Comparison of ENCODE assay signal across 39 cellular contexts in genomic region chr9:83023151-83023550, GRCh38. TPM values are rescaled to one million over a fixed set of nuclear protein-coding genes. Genes with fewer than 3 reads are reported as not detected.
"Had no signal": no experiment of that assay in that cellular context is flagged by ENCODE, and none has a peak within 500 bp of the region (broad histone marks: within the 10 kb centered on the region; RNA-seq: fewer than 3 reads in every experiment).

No MANE protein-coding gene starts in this region.

- H3K4me1 ChIP-seq: adrenal gland, ascending aorta, body of pancreas, breast epithelium had no signal

- H3K9me3 Mint-ChIP-seq: activated naive CD4-positive, alpha-beta T cell treated with anti-CD3 and anti-CD28 coated beads for 36 hours; activated naive CD4-positive, alpha-beta T cell treated with anti-CD3 and anti-CD28 coated beads, Interleukin-2, amount 10 ng/mL, durations not matched to agents 7 days and 5 days; activated naive CD4-positive, alpha-beta T cell treated with anti-CD3 and anti-CD28 coated beads, Interleukin-2, amount 50 U/mL, for 24 hours; activated naive CD8-positive, alpha-beta T cell treated with anti-CD3 and anti-CD28 coated beads, Interleukin-2, amount 10 ng/mL, durations not matched to agents 7 days and 5 days; activated naive CD8-positive, alpha-beta T cell treated with anti-CD3 and anti-CD28 coated beads, Interleukin-2, amount 50 U/mL, for 24 hours; activated T-cell treated with anti-CD3 and anti-CD28 coated beads, Interleukin-2, amount 50 U/mL, for 24 hours; activated T-cell treated with anti-CD3 and anti-CD28 coated beads, Interleukin-2, amount 50 U/mL, for 4 hours; activated T-helper 17 cell treated with anti-CD3 and anti-CD28 coated beads, Interleukin-2, amount 50 U/mL, for 72 hours; activated T-helper 2 cell treated with anti-CD3 and anti-CD28 coated beads, Interferon-gamma antibody, Interleukin-2, Interleukin-4, amounts not matched to agents 10 μg/mL and 5 μg/mL and 100 μg/mL, durations not matched to agents 14 hours and 24 hours and 36 hours had no signal

- H3K36me3 Mint-ChIP-seq: activated naive CD4-positive, alpha-beta T cell treated with anti-CD3 and anti-CD28 coated beads, Interleukin-2, amount 10 ng/mL, durations not matched to agents 7 days and 5 days; activated naive CD4-positive, alpha-beta T cell treated with anti-CD3 and anti-CD28 coated beads, Interleukin-2, amount 50 U/mL, for 24 hours; activated naive CD4-positive, alpha-beta T cell treated with anti-CD3 and anti-CD28 coated beads, Interleukin-2, amount 50 U/mL, for 72 hours; activated naive CD8-positive, alpha-beta T cell; activated naive CD8-positive, alpha-beta T cell treated with anti-CD3 and anti-CD28 coated beads for 36 hours; activated naive CD8-positive, alpha-beta T cell treated with anti-CD3 and anti-CD28 coated beads, Interleukin-2, amount 10 ng/mL, durations not matched to agents 7 days and 5 days; brain had no signal

- H3K4me3 ChIP-seq: adrenal gland, ascending aorta, body of pancreas, breast epithelium, cardiac muscle cell had no signal

- FAIRE-seq: astrocyte, bronchial epithelial cell had no signal

- H3K27ac Mint-ChIP-seq: activated naive CD4-positive, alpha-beta T cell treated with anti-CD3 and anti-CD28 coated beads for 36 hours; activated naive CD4-positive, alpha-beta T cell treated with anti-CD3 and anti-CD28 coated beads, Interleukin-2, amount 10 ng/mL, durations not matched to agents 7 days and 5 days; activated naive CD4-positive, alpha-beta T cell treated with anti-CD3 and anti-CD28 coated beads, Interleukin-2, amount 50 U/mL, for 24 hours; activated naive CD4-positive, alpha-beta T cell treated with anti-CD3 and anti-CD28 coated beads, Interleukin-2, amount 50 U/mL, for 72 hours; activated naive CD8-positive, alpha-beta T cell; activated naive CD8-positive, alpha-beta T cell treated with anti-CD3 and anti-CD28 coated beads for 36 hours; activated naive CD8-positive, alpha-beta T cell treated with anti-CD3 and anti-CD28 coated beads, Interleukin-2, amount 10 ng/mL, durations not matched to agents 7 days and 5 days; activated naive CD8-positive, alpha-beta T cell treated with anti-CD3 and anti-CD28 coated beads, Interleukin-2, amount 50 U/mL, for 24 hours; activated T-cell treated with anti-CD3 and anti-CD28 coated beads, Interleukin-2, amount 50 U/mL, for 24 hours; activated T-cell treated with anti-CD3 and anti-CD28 coated beads, Interleukin-2, amount 50 U/mL, for 72 hours; activated T-helper 17 cell treated with anti-CD3 and anti-CD28 coated beads, Interleukin-2, amount 50 U/mL, for 72 hours; activated T-helper 2 cell treated with anti-CD3 and anti-CD28 coated beads, Interferon-gamma antibody, Interleukin-2, Interleukin-4, amounts not matched to agents 10 μg/mL and 5 μg/mL and 100 μg/mL, durations not matched to agents 14 hours and 24 hours and 36 hours; brain had no signal

- H3K27me3 Mint-ChIP-seq: activated naive CD8-positive, alpha-beta T cell; activated T-cell treated with anti-CD3 and anti-CD28 coated beads, Interleukin-2, amount 50 U/mL, for 24 hours; activated T-helper 17 cell treated with anti-CD3 and anti-CD28 coated beads, Interleukin-2, amount 50 U/mL, for 72 hours; brain; central memory CD8-positive, alpha-beta T cell had no signal

- H3K4me3 Mint-ChIP-seq: activated naive CD4-positive, alpha-beta T cell treated with anti-CD3 and anti-CD28 coated beads for 36 hours; activated naive CD4-positive, alpha-beta T cell treated with anti-CD3 and anti-CD28 coated beads, Interleukin-2, amount 10 ng/mL, durations not matched to agents 7 days and 5 days; activated naive CD4-positive, alpha-beta T cell treated with anti-CD3 and anti-CD28 coated beads, Interleukin-2, amount 50 U/mL, for 24 hours; activated naive CD8-positive, alpha-beta T cell; activated naive CD8-positive, alpha-beta T cell treated with anti-CD3 and anti-CD28 coated beads for 36 hours; activated naive CD8-positive, alpha-beta T cell treated with anti-CD3 and anti-CD28 coated beads, Interleukin-2, amount 10 ng/mL, durations not matched to agents 7 days and 5 days; activated naive CD8-positive, alpha-beta T cell treated with anti-CD3 and anti-CD28 coated beads, Interleukin-2, amount 50 U/mL, for 24 hours; activated T-cell treated with anti-CD3 and anti-CD28 coated beads, Interleukin-2, amount 50 U/mL, for 24 hours; activated T-cell treated with anti-CD3 and anti-CD28 coated beads, Interleukin-2, amount 50 U/mL, for 4 hours; activated T-cell treated with anti-CD3 and anti-CD28 coated beads, Interleukin-2, amount 50 U/mL, for 72 hours; activated T-helper 17 cell treated with anti-CD3 and anti-CD28 coated beads, Interleukin-2, amount 50 U/mL, for 72 hours; brain; central memory CD8-positive, alpha-beta T cell had no signal

- DNase-seq: activated effector memory CD4-positive, alpha-beta T cell treated with anti-CD3 and anti-CD28 coated beads, Interleukin-2, amount 50 U/mL, for 16 hours; activated effector memory CD4-positive, alpha-beta T cell treated with Interleukin-2 at 50 U/mL for 16 hours; activated gamma-delta T cell; activated gamma-delta T cell treated with Interleukin-2 at 50 U/mL for 16 hours; activated naive CD4-positive, alpha-beta T cell; activated naive CD4-positive, alpha-beta T cell treated with anti-CD3 and anti-CD28 coated beads for 36 hours; activated naive CD4-positive, alpha-beta T cell treated with anti-CD3 and anti-CD28 coated beads, Interleukin-2, amount 10 ng/mL, durations not matched to agents 7 days and 5 days; activated naive CD4-positive, alpha-beta T cell treated with anti-CD3 and anti-CD28 coated beads, Interleukin-2, amount 50 U/mL, for 16 hours; activated naive CD4-positive, alpha-beta T cell treated with Interleukin-2 at 50 U/mL for 16 hours; activated naive CD8-positive, alpha-beta T cell treated with anti-CD3 and anti-CD28 coated beads for 36 hours; activated naive CD8-positive, alpha-beta T cell treated with anti-CD3 and anti-CD28 coated beads, Interleukin-2, amount 10 ng/mL, durations not matched to agents 7 days and 5 days; activated naive CD8-positive, alpha-beta T cell treated with anti-CD3 and anti-CD28 coated beads, Interleukin-2, amount 50 U/mL, for 24 hours; activated T-cell treated with anti-CD3 and anti-CD28 coated beads, Interleukin-2, amount 50 U/mL, for 1 hour; activated T-cell treated with anti-CD3 and anti-CD28 coated beads, Interleukin-2, amount 50 U/mL, for 24 hours; activated T-cell treated with anti-CD3 and anti-CD28 coated beads, Interleukin-2, amount 50 U/mL, for 4 hours; activated T-cell treated with anti-CD3 and anti-CD28 coated beads, Interleukin-2, amount 50 U/mL, for 48 hours; activated T-cell treated with anti-CD3 and anti-CD28 coated beads, Interleukin-2, amount 50 U/mL, for 72 hours; adrenal gland; amniotic stem cell; amygdala; anterior cingulate cortex; aorta; body of pancreas; brain microvascular endothelial cell; caudate nucleus; central memory CD4-positive, alpha-beta T cell; cerebellar nuclear complex had no signal

- H3K27ac ChIP-seq: adrenal gland, ascending aorta, body of pancreas, brain microvascular endothelial cell, breast epithelium, cardiac muscle cell had no signal

- H3K4me1 Mint-ChIP-seq: activated naive CD4-positive, alpha-beta T cell treated with anti-CD3 and anti-CD28 coated beads, Interleukin-2, amount 10 ng/mL, durations not matched to agents 7 days and 5 days; activated naive CD4-positive, alpha-beta T cell treated with anti-CD3 and anti-CD28 coated beads, Interleukin-2, amount 50 U/mL, for 24 hours; activated naive CD8-positive, alpha-beta T cell treated with anti-CD3 and anti-CD28 coated beads for 36 hours; activated naive CD8-positive, alpha-beta T cell treated with anti-CD3 and anti-CD28 coated beads, Interleukin-2, amount 10 ng/mL, durations not matched to agents 7 days and 5 days; activated naive CD8-positive, alpha-beta T cell treated with anti-CD3 and anti-CD28 coated beads, Interleukin-2, amount 50 U/mL, for 24 hours; activated T-helper 17 cell treated with anti-CD3 and anti-CD28 coated beads, Interleukin-2, amount 50 U/mL, for 72 hours; brain; central memory CD8-positive, alpha-beta T cell had no signal

- H3K36me3 ChIP-seq: adrenal gland, ascending aorta, brain microvascular endothelial cell, breast epithelium, cardiac muscle cell had no signal

- H3K27me3 ChIP-seq: adrenal gland, ascending aorta, body of pancreas, brain microvascular endothelial cell, breast epithelium had no signal

- H3K9me3 ChIP-seq: adrenal gland, ascending aorta, body of pancreas, breast epithelium had no signal

RNA-seq across cellular contexts. Expression of gene RASEF, which starts 39.8 kb away (rescaled TPM):
- total RNA-seq: activated naive CD4-positive, alpha-beta T cell treated with anti-CD3 and anti-CD28 coated beads for 36 hours; activated naive CD4-positive, alpha-beta T cell treated with anti-CD3 and anti-CD28 coated beads, Interleukin-2, amount 50 U/mL, for 72 hours; activated naive CD8-positive, alpha-beta T cell treated with anti-CD3 and anti-CD28 coated beads for 36 hours; activated naive CD8-positive, alpha-beta T cell treated with anti-CD3 and anti-CD28 coated beads, Interleukin-2, amount 10 ng/mL, durations not matched to agents 7 days and 5 days; activated T-cell treated with anti-CD3 and anti-CD28 coated beads, Interleukin-2, amount 50 U/mL, for 72 hours; activated T-helper 17 cell treated with anti-CD3 and anti-CD28 coated beads, Interleukin-2, amount 50 U/mL, for 72 hours; activated T-helper 2 cell treated with anti-CD3 and anti-CD28 coated beads, Interferon-gamma antibody, Interleukin-2, Interleukin-4, amounts not matched to agents 10 μg/mL and 5 μg/mL and 100 μg/mL, durations not matched to agents 14 hours and 24 hours and 36 hours; ascending aorta had no signal
